Comparison of ENCODE assay signal across 8 cellular contexts in the genomic region with DNA sequence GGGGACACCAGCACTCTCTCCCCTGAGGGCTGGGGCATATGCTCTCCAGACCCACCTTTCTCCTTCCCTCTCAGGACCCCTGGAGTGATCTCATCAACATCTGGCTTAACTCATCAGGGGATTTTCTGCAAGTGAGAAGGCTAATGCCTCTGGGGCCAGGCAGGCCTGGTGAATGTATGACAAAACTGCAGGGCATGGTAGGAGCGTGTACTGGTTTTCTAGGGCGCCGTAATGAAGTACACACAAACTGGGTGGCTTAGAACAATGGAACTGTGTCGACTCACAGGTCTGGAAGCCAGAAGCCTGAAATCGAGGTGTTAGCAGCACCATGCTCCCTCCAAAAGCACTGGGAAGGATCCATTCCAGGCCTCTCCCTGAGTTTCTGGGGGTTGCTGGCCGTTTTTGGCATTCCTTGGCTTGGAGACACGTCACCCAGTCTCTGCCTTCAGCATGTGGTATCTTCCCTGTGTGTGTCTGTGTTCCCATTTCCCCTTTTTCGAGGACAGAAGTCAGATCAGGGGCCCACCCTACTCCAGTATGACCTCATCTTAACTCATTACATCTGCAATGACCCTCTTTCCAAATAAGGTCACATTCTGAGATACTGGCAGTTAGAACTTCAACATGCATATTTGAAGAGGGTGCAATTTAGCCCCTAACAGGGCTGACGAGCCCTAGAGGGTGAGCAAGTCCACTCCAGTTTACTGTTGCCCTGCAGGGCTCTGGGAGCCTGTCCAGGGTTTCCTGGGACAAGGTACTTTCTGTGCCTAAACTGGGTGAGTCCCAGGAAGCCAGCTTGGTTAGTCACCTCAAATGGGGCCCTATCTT. TPM values are rescaled to one million over a fixed set of nuclear protein-coding genes. Genes with fewer than 3 reads are reported as not detected.
DNase-seq lines count a peak whose midpoint lies in the region; ATAC-seq, FAIRE-seq and TF ChIP-seq lines count a peak whose summit lies in the region.

No MANE protein-coding gene starts in this region.

- no peaks in the 10 kb centered on the region for H3K9me2 ChIP-seq in MM.1S (replicated peaks; ENCODE audit: insufficient read depth, low read length)

- H2BK120ac ChIP-seq in neuronal stem cell (ENCODE audit: low read depth, low read length): no peak overlapping the region

- no peaks in the 10 kb centered on the region for H3K79me2 ChIP-seq in MM.1S (ENCODE audit: low read length)

- no peaks in the 10 kb centered on the region for H3K9me3 ChIP-seq in NT2/D1 (ENCODE audit: insufficient read depth, low read length)
- H3K9me3 ChIP-seq in endodermal cell (ENCODE audit: control insufficient read depth, low read length): no peaks in the 10 kb centered on the region
- no peaks in the 10 kb centered on the region for H3K9me3 ChIP-seq in neuronal stem cell (replicated peaks in 1 of 2; ENCODE audit: control insufficient read depth in 2 of 2, insufficient read depth in 1 of 2, low read depth in 1 of 2, low read length in 2 of 2)
- H3K9me3 ChIP-seq in MM.1S (replicated peaks; ENCODE audit: insufficient read depth, low read length): no peaks in the 10 kb centered on the region

- H3K9ac ChIP-seq in NT2/D1 (ENCODE audit: insufficient read length, low read depth) (no peak overlapping the region), endodermal cell (ENCODE audit: extremely low read depth, low read length, poor library complexity, severe bottlenecking) (no peak overlapping the region), neuronal stem cell (ENCODE audit: low read depth, low read length, poor library complexity) (no peak overlapping the region), MM.1S (ENCODE audit: low read length) (no peak overlapping the region)

- H3K4ac ChIP-seq in neuronal stem cell (ENCODE audit: low read length): no peak overlapping the region

- no peak for TF ChIP-seq CTCF in endodermal cell (conservative IDR thresholded peaks at IDR 0.05)
- TF ChIP-seq CTCF in MM.1S (IDR thresholded peaks at IDR 0.05; ENCODE audit: low read length): no peak

- no peak overlapping the region for H3K4me2 ChIP-seq in neuronal stem cell (ENCODE audit: insufficient read depth, low read length, poor library complexity, severe bottlenecking)
- H3K4me2 ChIP-seq in MM.1S (ENCODE audit: low read depth, low read length): no peak overlapping the region

- H2BK15ac ChIP-seq in neuronal stem cell (ENCODE audit: low read length): no peak overlapping the region

- no peak overlapping the region for H3K4me3 Mint-ChIP-seq in endodermal cell

- peaks cover 25% of the 10 kb centered on the region for H3K4me1 ChIP-seq in NT2/D1 (ENCODE audit: insufficient read depth, insufficient read length)
- H3K4me1 ChIP-seq in endodermal cell (ENCODE audit: control insufficient read depth, insufficient read depth, low read length): peaks cover 6% of the 10 kb centered on the region
- peaks cover 0 to 14% of the 10 kb centered on the region in 2 donors for H3K4me1 ChIP-seq in neuronal stem cell (ENCODE audit: control insufficient read depth in 2 of 2, insufficient read depth in 1 of 2, low read depth in 1 of 2, low read length in 2 of 2)
- H3K4me1 ChIP-seq in MM.1S (ENCODE audit: low read length): peaks cover 55% of the 10 kb centered on the region

- no peak overlapping the region for H3K23ac ChIP-seq in neuronal stem cell (ENCODE audit: low read depth, low read length, poor library complexity)

- peaks cover 28% of the 10 kb centered on the region for H3K27me3 Mint-ChIP-seq in endodermal cell (ENCODE audit: insufficient read depth)

- H3K18ac ChIP-seq in neuronal stem cell (ENCODE audit: low read length): peak overlapping the region; percentile 8

- H3K79me1 ChIP-seq in neuronal stem cell (ENCODE audit: low read depth, low read length): no peaks in the 10 kb centered on the region

- H3K27ac ChIP-seq in endodermal cell (ENCODE audit: low read depth, low read length): no peak overlapping the region
- H3K27ac ChIP-seq in neuronal stem cell (replicated peaks; ENCODE audit: low read length): no peak overlapping the region
- no peak overlapping the region; the same call in 1 of the 2 replicates for H3K27ac ChIP-seq in MM.1S (ENCODE audit: low read length)

- H3K14ac ChIP-seq in neuronal stem cell (ENCODE audit: low read length): no peak overlapping the region

- peak overlapping the region; percentile 75 for H3K27ac Mint-ChIP-seq in endodermal cell

- peaks cover 31% of the 10 kb centered on the region for H3F3A ChIP-seq in MM.1S (ENCODE audit: insufficient read depth, low read length)

- H4K8ac ChIP-seq in neuronal stem cell (ENCODE audit: low read depth, low read length): no peak overlapping the region

- 59 to 66% methylated on average over 9 of the region's 9 CpGs for WGBS in endodermal cell (ENCODE audit: insufficient coverage in 1 of 2, insufficient read length in 1 of 2), 2 experiments
- WGBS in neuronal stem cell (ENCODE audit: extremely low coverage in 2 of 2, insufficient read length in 2 of 2, insufficient replicate concordance in 1 of 2), 2 donors: no CpG with 5 or more reads among the region's 9 CpGs

- no peak overlapping the region for H2BK12ac ChIP-seq in neuronal stem cell (ENCODE audit: low read length)

- no peak for DNase-seq in GM19239 (ENCODE audit: insufficient read length, low spot score)
- DNase-seq in NT2/D1 (ENCODE audit: low read depth, low spot score): peak; percentile 25
- peak; percentile 82 for DNase-seq in endodermal cell
- no peak for DNase-seq in neuronal stem cell (ENCODE audit: low spot score)
- no peak for DNase-seq in superior temporal gyrus (ENCODE audit: extremely low spot score)
- DNase-seq in MM.1S: no peak
- DNase-seq in NCI-H526 treated with DMSO at 0.1 percent for 48 hours (lab: John Stamatoyannopoulos, UW): no peak

- H3K36me3 Mint-ChIP-seq in endodermal cell (ENCODE audit: low read depth): no peaks in the 10 kb centered on the region

- no peaks in the 10 kb centered on the region for H3K27me3 ChIP-seq in NT2/D1 (ENCODE audit: insufficient read depth, insufficient read length)
- H3K27me3 ChIP-seq in endodermal cell (ENCODE audit: control insufficient read depth, insufficient read depth, low read length, poor library complexity, severe bottlenecking): peaks cover 4% of the 10 kb centered on the region
- peaks cover 0 to 63% (median 0%) of the 10 kb centered on the region in 3 experiments for H3K27me3 ChIP-seq in neuronal stem cell (ENCODE audit: control insufficient read depth in 3 of 3, insufficient read depth in 3 of 3, low read depth in 1 of 3, low read length in 3 of 3)
- H3K27me3 ChIP-seq in MM.1S (replicated peaks; ENCODE audit: insufficient read depth, low read length): no peaks in the 10 kb centered on the region

- H4K91ac ChIP-seq in neuronal stem cell (ENCODE audit: low read depth, low read length, poor library complexity): no peak overlapping the region

- ATAC-seq in GM21528 (IDR thresholded peaks at IDR 0.05; ENCODE audit: low FRiP score, unreplicated experiment): no peak

- no peak overlapping the region for H2AK5ac ChIP-seq in neuronal stem cell (ENCODE audit: low read depth, low read length)

- H4K20me1 ChIP-seq in MM.1S (ENCODE audit: insufficient read depth, low read length): no peaks in the 10 kb centered on the region

- H2AFZ ChIP-seq in neuronal stem cell (ENCODE audit: low read length) (no peak overlapping the region), MM.1S (ENCODE audit: low read length) (no peak overlapping the region)

- no peaks in the 10 kb centered on the region for H3K9me3 Mint-ChIP-seq in endodermal cell

- no peak overlapping the region for H2BK5ac ChIP-seq in neuronal stem cell (ENCODE audit: low read length)

- peaks cover 37% of the 10 kb centered on the region for H3K4me1 Mint-ChIP-seq in endodermal cell

- no peak overlapping the region for H3K4me3 ChIP-seq in NT2/D1 (ENCODE audit: insufficient read length, low read depth)
- no peak overlapping the region for H3K4me3 ChIP-seq in endodermal cell (ENCODE audit: low read length)
- H3K4me3 ChIP-seq in neuronal stem cell (ENCODE audit: low read length in 2 of 2): no peak overlapping the region
- no peak overlapping the region for H3K4me3 ChIP-seq in MM.1S (ENCODE audit: low read length)

- H3K36me3 ChIP-seq in NT2/D1 (ENCODE audit: insufficient read depth, insufficient read length, low read length) (no peaks in the 10 kb centered on the region), endodermal cell (ENCODE audit: control insufficient read depth, insufficient read depth, low read length) (no peaks in the 10 kb centered on the region), neuronal stem cell (replicated peaks in 1 of 2; ENCODE audit: control insufficient read depth in 2 of 2, insufficient read depth in 2 of 2, low read length in 2 of 2) (no peaks in the 10 kb centered on the region), MM.1S (replicated peaks; ENCODE audit: insufficient read depth, low read length) (no peaks in the 10 kb centered on the region)

- peak; percentile 86 for FAIRE-seq in GM19239 (lab: Jason Lieb, UNC)

RNA-seq across cellular contexts. Expression of a gene that starts 45.5 kb away (rescaled TPM):
- 10 to 100 TPM; 41.4 to 48.4 TPM for total RNA-seq in endodermal cell
- polyA plus RNA-seq in endodermal cell (2013, experiment 1 of 2): 49.7 TPM
- 46.8 TPM for polyA plus RNA-seq in endodermal cell (2013, experiment 2 of 2)
- 26.9 TPM for polyA plus RNA-seq in neuronal stem cell (2013, experiment 1 of 2)
- polyA plus RNA-seq in neuronal stem cell (2013, experiment 2 of 2): 26.4 TPM

Comparison
In these comparisons a context has a peak if more than half of its experiments do, and no peak if none do; other contexts are left out.
1. DNase-seq: peak in NT2/D1 (single experiment) and endodermal cell (single experiment); none in GM19239 (single experiment), neuronal stem cell (single experiment), superior temporal gyrus (single experiment), MM.1S (single experiment) and NCI-H526 treated with DMSO at 0.1 percent for 48 hours (single experiment).